30 cellular contexts compared by ENCODE assay signal in genomic region chr2:182860858-182861257, GRCh38. TPM values are rescaled to one million over a fixed set of nuclear protein-coding genes. Genes with fewer than 3 reads are reported as not detected.
"Had no signal": no experiment of that assay in that cellular context is flagged by ENCODE, and none has a peak within 500 bp of the region (broad histone marks: within the 10 kb centered on the region; RNA-seq: fewer than 3 reads in every experiment).

No MANE protein-coding gene starts in this region.

- H3K27ac ChIP-seq: adrenal gland, cardiac muscle cell, colonic mucosa had no signal

- H3K27me3 ChIP-seq: adrenal gland, breast epithelium, cardiac muscle cell, colonic mucosa had no signal

- H3K4me1 ChIP-seq: breast epithelium, colonic mucosa had no signal

- H3K9me3 ChIP-seq: adrenal gland, breast epithelium, colonic mucosa had no signal

- DNase-seq: activated CD4-positive, alpha-beta memory T cell treated with anti-CD3 and anti-CD28 coated beads for 36 hours; activated CD4-positive, alpha-beta T cell treated with anti-CD3 and anti-CD28 coated beads for 36 hours; activated CD4-positive, alpha-beta T cell treated with anti-CD3 and anti-CD28 coated beads, Interleukin-2, amount 10 ng/mL, durations not matched to agents 24 days and 14 days; activated CD4-positive, CD25-positive, alpha-beta regulatory T cell; activated CD4-positive, CD25-positive, alpha-beta regulatory T cell treated with anti-CD3 and anti-CD28 coated beads, Interleukin-2, amount 50 U/mL, for 72 hours; activated CD8-positive, alpha-beta memory T cell treated with anti-CD3 and anti-CD28 coated beads, Interleukin-2, amount 10 ng/mL, durations not matched to agents 7 days and 5 days; activated CD8-positive, alpha-beta memory T cell treated with anti-CD3 and anti-CD28 coated beads, Interleukin-2, amount 50 U/mL, for 4 hours; activated CD8-positive, alpha-beta T cell treated with anti-CD3 and anti-CD28 coated beads, Interleukin-2, amount 10 ng/mL, durations not matched to agents 7 days and 5 days; activated effector memory CD4-positive, alpha-beta T cell treated with anti-CD3 and anti-CD28 coated beads, Interleukin-2, amount 50 U/mL, for 16 hours; activated naive CD4-positive, alpha-beta T cell treated with anti-CD3 and anti-CD28 coated beads for 36 hours; activated naive CD8-positive, alpha-beta T cell treated with anti-CD3 and anti-CD28 coated beads for 36 hours; activated naive CD8-positive, alpha-beta T cell treated with anti-CD3 and anti-CD28 coated beads, Interleukin-2, amount 50 U/mL, for 24 hours; activated T-cell treated with anti-CD3 and anti-CD28 coated beads, Interleukin-2, amount 50 U/mL, for 1 hour; activated T-cell treated with anti-CD3 and anti-CD28 coated beads, Interleukin-2, amount 50 U/mL, for 48 hours; adrenal gland; amygdala; aorta; central memory CD4-positive, alpha-beta T cell; cerebellar nuclear complex; colonic mucosa; effector CD8-positive, alpha-beta T cell; foreskin fibroblast; T-helper 2 cell had no signal

- H3K36me3 ChIP-seq: adrenal gland, breast epithelium, cardiac muscle cell, colonic mucosa had no signal

- H3K4me3 ChIP-seq: adrenal gland, breast epithelium, cardiac muscle cell, colonic mucosa had no signal

RNA-seq across cellular contexts. Expression of gene FRZB, which starts 5.6 kb away (rescaled TPM):
- total RNA-seq: activated CD4-positive, alpha-beta memory T cell treated with anti-CD3 and anti-CD28 coated beads for 36 hours; activated CD4-positive, alpha-beta T cell treated with anti-CD3 and anti-CD28 coated beads for 36 hours; activated CD4-positive, alpha-beta T cell treated with anti-CD3 and anti-CD28 coated beads, Interleukin-2, amount 10 ng/mL, durations not matched to agents 24 days and 14 days; activated CD8-positive, alpha-beta memory T cell treated with anti-CD3 and anti-CD28 coated beads for 36 hours; activated CD8-positive, alpha-beta memory T cell treated with anti-CD3 and anti-CD28 coated beads, Interleukin-2, amount 10 ng/mL, durations not matched to agents 7 days and 5 days; activated CD8-positive, alpha-beta T cell treated with anti-CD3 and anti-CD28 coated beads, Interleukin-2, amount 10 ng/mL, durations not matched to agents 7 days and 5 days; activated naive CD4-positive, alpha-beta T cell treated with anti-CD3 and anti-CD28 coated beads for 36 hours; activated naive CD8-positive, alpha-beta T cell treated with anti-CD3 and anti-CD28 coated beads for 36 hours; activated T-helper 1 cell treated with anti-CD3 and anti-CD28 coated beads, Interleukin-12 subunit alpha, Interleukin-12 subunit beta, Interleukin-2, Interleukin-4 antibody, amounts not matched to agents 30 ng/mL and 10 ng/mL and 1 ng/mL, durations not matched to agents 14 hours and 24 hours and 36 hours; activated T-helper 2 cell treated with anti-CD3 and anti-CD28 coated beads, Interferon-gamma antibody, Interleukin-2, Interleukin-4, amounts not matched to agents 10 μg/mL and 5 μg/mL and 100 μg/mL, durations not matched to agents 14 hours and 24 hours and 36 hours; epithelial cell of proximal tubule; T-helper 1 cell treated with Interleukin-12 subunit alpha and Interleukin-12 subunit beta and Interleukin-4 antibody, amounts not matched to agents 30 ng/mL and 1 ng/mL, for 36 hours had no signal
